Comparison of ENCODE assay signal across 9 cellular contexts in the genomic region with DNA sequence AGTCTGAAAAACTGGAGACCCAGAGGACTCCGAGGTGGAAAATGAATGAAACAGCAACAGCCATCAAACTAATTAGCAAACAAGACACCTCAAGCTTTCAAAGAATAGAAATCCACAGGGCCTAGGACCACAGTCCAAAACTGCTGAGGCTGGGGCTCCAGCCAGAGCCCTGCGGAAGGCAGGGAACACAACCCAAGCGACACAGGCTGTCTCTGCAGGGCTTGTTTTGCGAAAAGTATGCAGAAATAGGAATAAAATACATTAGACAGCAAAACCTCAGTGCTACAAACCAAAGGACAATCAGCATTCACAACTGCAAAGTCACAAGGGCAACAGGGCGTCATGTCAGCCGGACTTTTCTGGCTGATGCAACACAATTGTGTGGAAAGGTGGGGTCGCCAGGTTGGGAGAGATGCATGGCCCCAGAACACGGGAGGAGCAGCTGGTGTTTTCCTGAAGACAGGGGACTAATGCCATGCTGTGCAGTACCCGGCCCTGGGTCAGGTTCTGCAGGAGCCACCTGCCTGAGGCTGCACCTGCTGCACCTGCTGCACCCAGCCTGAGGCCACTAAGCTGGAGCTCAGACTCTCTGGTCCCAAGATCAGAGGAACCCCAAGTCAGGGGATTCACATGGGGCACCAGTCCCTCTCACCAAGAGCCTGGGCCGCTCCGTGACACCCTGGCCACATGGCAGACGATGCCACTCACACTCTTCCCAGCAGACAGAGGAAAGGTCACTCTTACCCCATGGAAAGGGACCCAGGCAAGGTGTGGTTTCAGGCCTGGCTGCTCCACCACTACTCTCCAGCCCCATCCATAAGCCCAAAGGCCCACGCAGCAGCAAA.
DNase-seq lines count a peak whose midpoint lies in the region; ATAC-seq and TF ChIP-seq lines count a peak whose summit lies in the region.
"Had no signal": no experiment of that assay in that cellular context is flagged by ENCODE, and none has a peak within 500 bp of the region (broad histone marks: within the 10 kb centered on the region; RNA-seq: fewer than 3 reads in every experiment).

No MANE protein-coding gene starts in this region.

- no peaks in the 10 kb centered on the region for H4K20me1 ChIP-seq in MM.1S (ENCODE audit: insufficient read depth, low read length)

- H3K9me3 ChIP-seq in mucosa of descending colon (no peaks in the 10 kb centered on the region), upper lobe of right lung (no peaks in the 10 kb centered on the region), MM.1S (replicated peaks; ENCODE audit: insufficient read depth, low read length) (no peaks in the 10 kb centered on the region), SJCRH30 (replicated peaks) (no peaks in the 10 kb centered on the region)

- H3K9ac ChIP-seq in MM.1S (ENCODE audit: low read length): no peak overlapping the region

- no peaks in the 10 kb centered on the region for H3K36me3 Mint-ChIP-seq in activated naive CD4-positive, alpha-beta T cell treated with anti-CD3 and anti-CD28 coated beads, Interleukin-2, amount 10 ng/mL, durations not matched to agents 7 days and 5 days
- peaks cover 4% of the 10 kb centered on the region for H3K36me3 Mint-ChIP-seq in chondrocyte (ENCODE audit: low read depth)

- no peak overlapping the region for H3K4me2 ChIP-seq in MM.1S (ENCODE audit: low read depth, low read length)

- no peak overlapping the region for H2AFZ ChIP-seq in MM.1S (ENCODE audit: low read length)

- H3K36me3 ChIP-seq in mucosa of descending colon (ENCODE audit: low read depth) (no peaks in the 10 kb centered on the region), upper lobe of right lung (no peaks in the 10 kb centered on the region), MM.1S (replicated peaks; ENCODE audit: insufficient read depth, low read length) (no peaks in the 10 kb centered on the region), SJCRH30 (no peaks in the 10 kb centered on the region)

- no peaks in the 10 kb centered on the region for H3K9me3 Mint-ChIP-seq in activated naive CD4-positive, alpha-beta T cell treated with anti-CD3 and anti-CD28 coated beads, Interleukin-2, amount 10 ng/mL, durations not matched to agents 7 days and 5 days
- no peaks in the 10 kb centered on the region for H3K9me3 Mint-ChIP-seq in chondrocyte (ENCODE audit: low read depth)

- H3K27ac ChIP-seq in upper lobe of right lung: peak overlapping the region; percentile 51
- no peak overlapping the region for H3K27ac ChIP-seq in MM.1S (ENCODE audit: low read length)
- no peak overlapping the region for H3K27ac ChIP-seq in SJCRH30

- H3K4me1 Mint-ChIP-seq in activated naive CD4-positive, alpha-beta T cell treated with anti-CD3 and anti-CD28 coated beads, Interleukin-2, amount 10 ng/mL, durations not matched to agents 7 days and 5 days: peaks cover 3% of the 10 kb centered on the region
- H3K4me1 Mint-ChIP-seq in chondrocyte (ENCODE audit: low read depth): peaks cover 22% of the 10 kb centered on the region

- intact Hi-C loops in mucosa of descending colon (cut with DNase I, micrococcal nuclease): no loop called here
- intact Hi-C loops in upper lobe of right lung (cut with DNase I): no loop called here

- H3K4me3 ChIP-seq in mucosa of descending colon: no peak overlapping the region
- no peak overlapping the region for H3K4me3 ChIP-seq in upper lobe of right lung
- H3K4me3 ChIP-seq in MM.1S (ENCODE audit: low read length): no peak overlapping the region
- no peak overlapping the region for H3K4me3 ChIP-seq in SJCRH30

- TF ChIP-seq CTCF in chondrocyte (IDR thresholded peaks at IDR 0.05) (no peak), mucosa of descending colon (IDR thresholded peaks at IDR 0.05) (no peak), upper lobe of right lung (IDR thresholded peaks at IDR 0.05) (no peak), MM.1S (IDR thresholded peaks at IDR 0.05; ENCODE audit: low read length) (no peak)

- no peaks in the 10 kb centered on the region for H3K27me3 Mint-ChIP-seq in activated naive CD4-positive, alpha-beta T cell treated with anti-CD3 and anti-CD28 coated beads, Interleukin-2, amount 10 ng/mL, durations not matched to agents 7 days and 5 days
- H3K27me3 Mint-ChIP-seq in chondrocyte (ENCODE audit: low read depth): no peaks in the 10 kb centered on the region

- CTCF ChIA-PET in activated naive CD4-positive, alpha-beta T cell treated with anti-CD3 and anti-CD28 coated beads, Interleukin-2, amount 10 ng/mL, durations not matched to agents 7 days and 5 days (lab: Charles Lee): interaction anchor here (0.6 to 1.2 kb wide), 2 partner anchors 13 to 57 kb away, joined by 3 to 6 read pairs; no protein-coding TSS in a partner anchor

- peaks cover 19% of the 10 kb centered on the region for H3K4me1 ChIP-seq in mucosa of descending colon (ENCODE audit: low read depth)
- H3K4me1 ChIP-seq in upper lobe of right lung: peaks cover 14% of the 10 kb centered on the region
- no peaks in the 10 kb centered on the region for H3K4me1 ChIP-seq in MM.1S (ENCODE audit: low read length)
- H3K4me1 ChIP-seq in SJCRH30: peaks cover 15% of the 10 kb centered on the region; the same call in 1 of the 2 replicates

- H3F3A ChIP-seq in MM.1S (ENCODE audit: insufficient read depth, low read length): no peaks in the 10 kb centered on the region

- no peaks in the 10 kb centered on the region for H3K9me2 ChIP-seq in MM.1S (replicated peaks; ENCODE audit: insufficient read depth, low read length)

- H3K27me3 ChIP-seq in upper lobe of right lung (no peaks in the 10 kb centered on the region), MM.1S (replicated peaks; ENCODE audit: insufficient read depth, low read length) (no peaks in the 10 kb centered on the region), SJCRH30 (no peaks in the 10 kb centered on the region)

- no peaks in the 10 kb centered on the region for H3K79me2 ChIP-seq in MM.1S (ENCODE audit: low read length)

- no peak overlapping the region for H3K4me3 Mint-ChIP-seq in activated naive CD4-positive, alpha-beta T cell treated with anti-CD3 and anti-CD28 coated beads, Interleukin-2, amount 10 ng/mL, durations not matched to agents 7 days and 5 days
- H3K4me3 Mint-ChIP-seq in chondrocyte (ENCODE audit: unreplicated experiment): no peak overlapping the region

- peak overlapping the region; percentile 45 for H3K27ac Mint-ChIP-seq in activated naive CD4-positive, alpha-beta T cell treated with anti-CD3 and anti-CD28 coated beads, Interleukin-2, amount 10 ng/mL, durations not matched to agents 7 days and 5 days
- peak overlapping the region; percentile 88 for H3K27ac Mint-ChIP-seq in chondrocyte (ENCODE audit: unreplicated experiment)

- DNase-seq in activated naive CD4-positive, alpha-beta T cell treated with anti-CD3 and anti-CD28 coated beads, Interleukin-2, amount 10 ng/mL, durations not matched to agents 7 days and 5 days: no peak
- no peak for DNase-seq in activated naive CD4-positive, alpha-beta T cell treated with anti-CD3 and anti-CD28 coated beads, Interleukin-2, amount 50 U/mL, for 16 hours
- DNase-seq in chondrocyte (ENCODE audit: low spot score) (peak; percentile 78), mucosa of descending colon (no peak), upper lobe of right lung (peak; percentile 58), D341Med (ENCODE audit: low spot score) (no peak), MM.1S (no peak), SJCRH30 (no peak)
- DNase-seq: stimulated activated CD4-positive, alpha-beta T cell treated with anti-CD3 and anti-CD28 coated beads, Interleukin-2, amount 100 ng/mL, for 48 hours had no signal

- ATAC-seq in mucosa of descending colon (peak; percentile 42), upper lobe of right lung (no peak)

Comparison
In these comparisons a context has a peak if more than half of its experiments do, and no peak if none do; other contexts are left out.
1. DNase-seq: peak in chondrocyte (single experiment) and upper lobe of right lung (single experiment); none in activated naive CD4-positive, alpha-beta T cell treated with anti-CD3 and anti-CD28 coated beads, Interleukin-2, amount 10 ng/mL, durations not matched to agents 7 days and 5 days (single experiment), activated naive CD4-positive, alpha-beta T cell treated with anti-CD3 and anti-CD28 coated beads, Interleukin-2, amount 50 U/mL, for 16 hours (single experiment), mucosa of descending colon (0 of 3), D341Med (single experiment), MM.1S (single experiment) and SJCRH30 (0 of 2).